In the genomic region with DNA sequence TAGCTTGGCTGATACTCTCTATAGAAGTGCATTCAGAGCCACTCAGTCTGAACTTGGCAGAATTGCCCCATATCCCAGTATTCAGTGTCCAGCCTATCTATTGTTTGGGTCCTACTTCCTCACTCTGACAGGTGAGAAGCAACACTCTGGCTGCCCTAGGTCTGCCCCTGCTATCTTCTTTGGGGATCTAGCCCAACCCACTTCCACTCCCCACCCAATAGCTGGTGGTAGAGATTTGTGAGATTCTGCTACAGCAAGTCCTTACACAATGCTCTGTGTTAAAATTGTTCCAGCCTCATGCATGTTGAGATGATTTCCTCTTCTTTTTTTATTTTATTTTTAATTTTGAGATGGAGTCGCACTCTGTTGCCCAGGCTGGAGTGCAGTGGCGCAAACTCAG, we compare ENCODE assay signal across 20 cellular contexts.
DNase-seq lines count a peak whose midpoint lies in the region; ATAC-seq and TF ChIP-seq lines count a peak whose summit lies in the region.
"Had no signal": no experiment of that assay in that cellular context is flagged by ENCODE, and none has a peak within 500 bp of the region (broad histone marks: within the 10 kb centered on the region; RNA-seq: fewer than 3 reads in every experiment).

No MANE protein-coding gene starts in this region.

- peak; percentile 13 for DNase-seq in NCI-H2029 treated with DMSO at 0.1 percent for 48 hours (lab: John Stamatoyannopoulos, UW)
- DNase-seq in NCI-H2029 (lab: John Stamatoyannopoulos, UW): no peak
- no peak for DNase-seq in naive thymus-derived CD4-positive, alpha-beta T cell
- no peak for DNase-seq in tibial nerve (ENCODE audit: low spot score in 2 of 2)
- DNase-seq in CD1c-positive myeloid dendritic cell (ENCODE audit: extremely low spot score): no peak
- DNase-seq: Calu3, COR-L47, DMS53, DMS79 treated with DMSO at 0.1 percent for 48 hours, GF-D8, HFFc6 had no signal

- ATAC-seq in naive thymus-derived CD4-positive, alpha-beta T cell: peak; percentile 24
- no peak for ATAC-seq in HG03280 (IDR thresholded peaks at IDR 0.05; ENCODE audit: unreplicated experiment)
- ATAC-seq: GM23338 had no signal

- intact Hi-C loops in naive thymus-derived CD4-positive, alpha-beta T cell (cut with micrococcal nuclease): no loop called here

- H3K27ac ChIP-seq in VCaP (peak overlapping the region; percentile 98; the same call in 1 of the 2 replicates), tibial nerve (no peak overlapping the region)
- no peak overlapping the region for H3K27ac ChIP-seq in naive thymus-derived CD4-positive, alpha-beta T cell (ENCODE audit: low read depth, low read length)
- H3K27ac ChIP-seq: 22Rv1, BLaER1 had no signal

- H3K4me1 ChIP-seq in naive thymus-derived CD4-positive, alpha-beta T cell (ENCODE audit: control insufficient read depth in 2 of 2, insufficient read depth in 2 of 2, low read length in 2 of 2): peaks cover 0 to under 1% of the 10 kb centered on the region in 2 donors
- H3K4me1 ChIP-seq in tibial nerve: peaks cover 0 to 9% (median 2%) of the 10 kb centered on the region in 4 donors

- no peaks in the 10 kb centered on the region for H3K36me3 ChIP-seq in naive thymus-derived CD4-positive, alpha-beta T cell (ENCODE audit: control insufficient read depth in 2 of 3, insufficient read depth in 3 of 3, low read length in 3 of 3)
- peaks cover 0 to 26% (median 0%) of the 10 kb centered on the region in 3 donors for H3K36me3 ChIP-seq in tibial nerve
- H3K36me3 ChIP-seq: BLaER1 had no signal

- H3K36me3 Mint-ChIP-seq in naive thymus-derived CD4-positive, alpha-beta T cell: peaks cover 0 to 10% (median 0%) of the 10 kb centered on the region in 5 donors
- H3K36me3 Mint-ChIP-seq: CD14-positive monocyte had no signal

- TF ChIP-seq CTCF in VCaP (conservative IDR thresholded peaks at IDR 0.05) (no peak), tibial nerve (IDR thresholded peaks at IDR 0.05) (no peak)

- 81 to 100% methylated on average over 2 of the region's 2 CpGs for WGBS in tibial nerve, 2 donors

- TF ChIP-seq POLR2A in tibial nerve (IDR thresholded peaks at IDR 0.05): no peak

- H3K4me1 Mint-ChIP-seq in naive thymus-derived CD4-positive, alpha-beta T cell: peaks cover 0 to 12% (median 6%) of the 10 kb centered on the region in 7 donors
- H3K4me1 Mint-ChIP-seq: B cell had no signal

- no peaks in the 10 kb centered on the region for H3K9me3 ChIP-seq in naive thymus-derived CD4-positive, alpha-beta T cell (ENCODE audit: control insufficient read depth in 2 of 3, low read length in 3 of 3)
- no peaks in the 10 kb centered on the region for H3K9me3 ChIP-seq in tibial nerve
- H3K9me3 ChIP-seq: BLaER1, HAP-1 had no signal

- TF ChIP-seq EP300 in tibial nerve (IDR thresholded peaks at IDR 0.05): no peak

- CTCF ChIA-PET in naive thymus-derived CD4-positive, alpha-beta T cell (lab: Charles Lee): no interaction called here

- no peak overlapping the region for H3K4me3 ChIP-seq in naive thymus-derived CD4-positive, alpha-beta T cell (ENCODE audit: low read length)
- H3K4me3 ChIP-seq in tibial nerve: no peak overlapping the region
- H3K4me3 ChIP-seq: BLaER1, GM23338, HAP-1 had no signal

- POLR2A ChIA-PET in naive thymus-derived CD4-positive, alpha-beta T cell (lab: Charles Lee): no interaction called here

- H3K9me3 Mint-ChIP-seq in naive thymus-derived CD4-positive, alpha-beta T cell: peaks cover 0 to 3% (median 0%) of the 10 kb centered on the region in 11 donors
- H3K9me3 Mint-ChIP-seq: GM23338, HFFc6 had no signal

- H3K27ac Mint-ChIP-seq in naive thymus-derived CD4-positive, alpha-beta T cell: no peak overlapping the region
- H3K27ac Mint-ChIP-seq: B cell; CD14-positive monocyte; CD4-positive, alpha-beta memory T cell; HFFc6 had no signal

- no peaks in the 10 kb centered on the region for H3K27me3 ChIP-seq in naive thymus-derived CD4-positive, alpha-beta T cell (ENCODE audit: control insufficient read depth in 2 of 2, insufficient read depth in 2 of 2, low read length in 2 of 2)
- no peaks in the 10 kb centered on the region for H3K27me3 ChIP-seq in tibial nerve
- H3K27me3 ChIP-seq: BLaER1 had no signal

- H3K4me3 Mint-ChIP-seq in naive thymus-derived CD4-positive, alpha-beta T cell: no peak overlapping the region
- H3K4me3 Mint-ChIP-seq: B cell, CD14-positive monocyte, GM23338, HFFc6 had no signal

- H3K27me3 Mint-ChIP-seq in naive thymus-derived CD4-positive, alpha-beta T cell: no peaks in the 10 kb centered on the region
- H3K27me3 Mint-ChIP-seq: B cell; CD4-positive, alpha-beta memory T cell had no signal
